In genomic region chr3:46527239-46527638, GRCh38 we compare ENCODE assay signal across 26 cellular contexts. TPM values are rescaled to one million over a fixed set of nuclear protein-coding genes. Genes with fewer than 3 reads are reported as not detected.
DNase-seq lines count a peak whose midpoint lies in the region; ATAC-seq and TF ChIP-seq lines count a peak whose summit lies in the region.
"Had no signal": no experiment of that assay in that cellular context is flagged by ENCODE, and none has a peak within 500 bp of the region (broad histone marks: within the 10 kb centered on the region; RNA-seq: fewer than 3 reads in every experiment).

No MANE protein-coding gene starts in this region.

- H2AFZ ChIP-seq in SU-DHL-6 (ENCODE audit: low read depth, low read length, severe bottlenecking) = peak overlapping the region; percentile 5

- H3F3A ChIP-seq in SU-DHL-6 (ENCODE audit: insufficient read depth) = no peaks in the 10 kb centered on the region

- H3K36me3 ChIP-seq in SU-DHL-6 (ENCODE audit: low read length) (no peaks in the 10 kb centered on the region), right atrium auricular region (peaks cover 5% of the 10 kb centered on the region)
- H3K36me3 ChIP-seq: SJCRH30 had no signal

- H3K4me3 ChIP-seq in SU-DHL-6 (ENCODE audit: insufficient read depth, low read length, poor library complexity, severe bottlenecking) (no peak overlapping the region), epithelial cell of esophagus (ENCODE audit: low read length) (no peak overlapping the region), right atrium auricular region (no peak overlapping the region)
- H3K4me3 ChIP-seq: A549; BLaER1 treated with 17β-estradiol and CSF1 and Interleukin-3, amounts not matched to agents 10 nM and 100 nM; GM12878; SJCRH30 had no signal

- H3K4me3 Mint-ChIP-seq in stimulated activated memory B cell treated with anti-CD40 and anti-IgM and Interleukin-4, amounts not matched to agents 10 μg/mL and 1 μg/mL and 100 μg/mL, for 72 hours = no peak overlapping the region
- H3K4me3 Mint-ChIP-seq: CD4-positive, alpha-beta T cell had no signal

- no peaks in the 10 kb centered on the region for H3K4me1 ChIP-seq in right atrium auricular region
- H3K4me1 ChIP-seq: A549, SJCRH30 had no signal

- H3K4me2 ChIP-seq in SU-DHL-6 (ENCODE audit: low read depth, low read length, poor library complexity, severe bottlenecking) = no peak overlapping the region
- H3K4me2 ChIP-seq: A549; BLaER1 treated with 17β-estradiol and CSF1 and Interleukin-3, amounts not matched to agents 10 nM and 100 nM; KMS-11 had no signal

- H4K20me1 ChIP-seq in SU-DHL-6 (ENCODE audit: low read depth, low read length) = no peaks in the 10 kb centered on the region
- H4K20me1 ChIP-seq: BLaER1 treated with 17β-estradiol and CSF1 and Interleukin-3, amounts not matched to agents 10 nM and 100 nM had no signal

- peak; percentile 3 for DNase-seq in HPDE6-E6E7 (ENCODE audit: extremely low spot score)
- peak; percentile 58 for DNase-seq in epithelial cell of esophagus (ENCODE audit: low read depth)
- no peak for DNase-seq in NCI-H69 (lab: John Stamatoyannopoulos, UW)
- no peak for DNase-seq in right atrium auricular region (ENCODE audit: low spot score)
- no peak for DNase-seq in NCI-H2029 (lab: John Stamatoyannopoulos, UW)
- DNase-seq: AML-193; CD4-positive, alpha-beta T cell; COR-L47; EL; GDM1; NCI-H1092 treated with DMSO at 0.1 percent for 48 hours; NCI-H1436; NCI-H187; NCI-H2171 treated with DMSO at 0.1 percent for 48 hours; NCI-H345; NCI-H748 treated with DMSO at 0.1 percent for 48 hours; SJCRH30; T-helper 1 cell had no signal

- ATAC-seq in stimulated activated memory B cell treated with anti-CD40 and anti-IgM and Interleukin-4, amounts not matched to agents 10 μg/mL and 1 μg/mL and 100 μg/mL, for 72 hours = no peak
- ATAC-seq: A549, GM12878, Right ventricle myocardium inferior, SK-N-SH treated with all-trans-retinoic acid at 6 μM for 48 hours had no signal

- no peaks in the 10 kb centered on the region for H3K36me3 Mint-ChIP-seq in stimulated activated memory B cell treated with anti-CD40 and anti-IgM and Interleukin-4, amounts not matched to agents 10 μg/mL and 1 μg/mL and 100 μg/mL, for 72 hours

- no peaks in the 10 kb centered on the region for H3K9me3 Mint-ChIP-seq in stimulated activated memory B cell treated with anti-CD40 and anti-IgM and Interleukin-4, amounts not matched to agents 10 μg/mL and 1 μg/mL and 100 μg/mL, for 72 hours
- H3K9me3 Mint-ChIP-seq: CD4-positive, alpha-beta T cell had no signal

- H3K9me3 ChIP-seq in SU-DHL-6 (ENCODE audit: insufficient read depth, low read length) (no peaks in the 10 kb centered on the region), right atrium auricular region (no peaks in the 10 kb centered on the region)
- H3K9me3 ChIP-seq: A549, SJCRH30 had no signal

- no peak overlapping the region for H3K9ac ChIP-seq in SU-DHL-6 (ENCODE audit: low read length)
- H3K9ac ChIP-seq: BLaER1 treated with 17β-estradiol and CSF1 and Interleukin-3, amounts not matched to agents 10 nM and 100 nM; KMS-11 had no signal

- H3K27me3 ChIP-seq in SU-DHL-6 (ENCODE audit: low read length) (no peaks in the 10 kb centered on the region), right atrium auricular region (no peaks in the 10 kb centered on the region)
- H3K27me3 ChIP-seq: BLaER1 treated with 17β-estradiol and CSF1 and Interleukin-3, amounts not matched to agents 10 nM and 100 nM; SJCRH30 had no signal

- H3K27ac Mint-ChIP-seq in stimulated activated memory B cell treated with anti-CD40 and anti-IgM and Interleukin-4, amounts not matched to agents 10 μg/mL and 1 μg/mL and 100 μg/mL, for 72 hours = peak overlapping the region; percentile 24
- H3K27ac Mint-ChIP-seq: CD4-positive, alpha-beta T cell had no signal

- no peaks in the 10 kb centered on the region for H3K79me2 ChIP-seq in SU-DHL-6 (ENCODE audit: insufficient read depth, low read length)

- no peaks in the 10 kb centered on the region for H3K4me1 Mint-ChIP-seq in stimulated activated memory B cell treated with anti-CD40 and anti-IgM and Interleukin-4, amounts not matched to agents 10 μg/mL and 1 μg/mL and 100 μg/mL, for 72 hours

- H3K27me3 Mint-ChIP-seq in stimulated activated memory B cell treated with anti-CD40 and anti-IgM and Interleukin-4, amounts not matched to agents 10 μg/mL and 1 μg/mL and 100 μg/mL, for 72 hours = no peaks in the 10 kb centered on the region
- H3K27me3 Mint-ChIP-seq: CD4-positive, alpha-beta T cell had no signal

- no peak overlapping the region for H3K27ac ChIP-seq in SU-DHL-6 (ENCODE audit: low read depth, low read length)
- H3K27ac ChIP-seq in right atrium auricular region = no peak overlapping the region
- H3K27ac ChIP-seq: A549, KMS-11, SJCRH30 had no signal

- no peaks in the 10 kb centered on the region for H3K9me2 ChIP-seq in SU-DHL-6 (replicated peaks; ENCODE audit: insufficient read depth, low read length)

- TF ChIP-seq CTCF in SU-DHL-6 (IDR thresholded peaks at IDR 0.05; ENCODE audit: insufficient read depth, low read length, poor library complexity, severe bottlenecking) (no peak), epithelial cell of esophagus (IDR thresholded peaks at IDR 0.05; ENCODE audit: insufficient read depth, low read depth, low read length, missing control alignments) (no peak), right atrium auricular region (IDR thresholded peaks at IDR 0.05) (no peak)

RNA-seq across cellular contexts. Expression of gene RTP3, which starts 29.5 kb away (rescaled TPM):
- not detected for total RNA-seq in right atrium auricular region
- total RNA-seq: CD4-positive, alpha-beta T cell; GM12878; Right ventricle myocardium inferior; SJCRH30 had no signal

RNA-seq across cellular contexts. Expression of gene LRRC2, which starts 38.9 kb away (rescaled TPM):
- total RNA-seq in right atrium auricular region = 10 to 100 TPM in 1 of 2 donors, 1 to 10 TPM in 1; 7.0 to 29.7 TPM
- total RNA-seq: GM12878, SJCRH30 had no signal

Comparison
In these comparisons a context has a peak if more than half of its experiments do, and no peak if none do; other contexts are left out.
1. DNase-seq: peak in HPDE6-E6E7 (single experiment) and epithelial cell of esophagus (single experiment); none in NCI-H69 (single experiment), right atrium auricular region (single experiment) and NCI-H2029 (single experiment).